Comparison of ENCODE assay signal across 7 cellular contexts in the genomic region with DNA sequence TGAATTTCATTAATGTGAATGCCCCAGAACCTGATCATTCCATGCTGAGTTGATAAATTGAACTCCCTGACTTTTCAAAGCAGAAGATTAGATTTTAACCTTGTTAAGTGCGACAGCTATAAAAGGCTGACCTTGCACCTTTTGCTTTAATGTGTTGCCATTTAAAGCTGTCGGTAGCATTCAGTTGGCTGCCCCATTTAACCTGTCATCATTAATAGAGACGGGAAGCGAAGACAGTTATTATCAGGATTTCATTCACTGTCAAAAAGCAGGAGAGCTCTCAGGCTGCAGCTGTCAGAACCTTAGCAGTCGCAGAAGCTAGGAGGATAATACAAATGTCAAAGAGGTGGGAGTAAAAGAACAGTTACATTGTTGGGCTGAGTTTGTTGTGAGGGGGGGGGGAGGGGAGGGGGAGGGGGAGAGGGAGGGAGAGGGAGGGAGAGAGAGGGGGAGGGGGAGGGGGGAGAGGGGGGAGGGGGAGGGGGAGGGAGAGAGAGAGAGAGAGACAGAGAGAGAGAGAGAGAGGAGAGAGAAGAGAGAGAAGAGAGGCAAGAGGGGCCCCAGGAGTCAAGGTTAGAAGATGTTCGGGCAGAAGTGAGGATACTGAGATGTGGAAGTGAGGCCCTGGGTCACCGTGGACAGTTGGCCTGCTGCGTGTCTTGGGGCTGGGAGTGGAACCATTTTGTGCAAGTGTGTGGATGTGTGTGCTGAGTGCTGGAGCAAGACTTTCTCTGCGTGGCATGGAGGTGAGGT. TPM values are rescaled to one million over a fixed set of nuclear protein-coding genes. Genes with fewer than 3 reads are reported as not detected.
DNase-seq lines count a peak whose midpoint lies in the region; ATAC-seq, FAIRE-seq and TF ChIP-seq lines count a peak whose summit lies in the region.
"Not testable (repeated sequence)": the region's sequence is repeated elsewhere in the genome, so short reads cannot be mapped to it uniquely, and the experiment has no call there.

No MANE protein-coding gene starts in this region.

- not testable (repeated sequence) for H3K9me3 ChIP-seq in K562 (replicated peaks; ENCODE audit: control insufficient read depth, insufficient read depth, low read depth, low read length); left ventricle myocardium inferior (replicated peaks); neural cell (ENCODE audit: low read length)

- not testable (repeated sequence) for H2AFZ ChIP-seq in K562 (ENCODE audit: low read depth, low read length); neural cell (ENCODE audit: low read depth, low read length)

- in situ Hi-C loops in K562 (cut with MboI), result not testable (repeated sequence)

- not testable (repeated sequence) for TF ChIP-seq EP300 in K562 (IDR thresholded peaks at IDR 0.05; ENCODE audit: low read length)
- peak; percentile 99 for TF ChIP-seq EP300 in neural cell (conservative IDR thresholded peaks at IDR 0.05; ENCODE audit: poor library complexity, severe bottlenecking)

- H3K4me1 ChIP-seq in K562 (replicated peaks in 1 of 2; ENCODE audit: control insufficient read depth in 2 of 2, insufficient read depth in 2 of 2, low read length in 2 of 2); left ventricle myocardium inferior: not testable (repeated sequence)

- H3K27ac ChIP-seq in K562 (ENCODE audit: extremely low read depth, low read depth, low read length), result not testable (repeated sequence)
- H3K27ac ChIP-seq in left ventricle myocardium inferior (replicated peaks) (peak overlapping the region; percentile 54), neural cell (ENCODE audit: low read length) (peak overlapping the region; percentile 82)

- not testable (repeated sequence) for H3F3A ChIP-seq in neural cell (ENCODE audit: insufficient read depth, low read length, poor library complexity, severe bottlenecking)

- not testable (repeated sequence) for DNase-seq in GM12892 (ENCODE audit: insufficient read length); K562 (ENCODE audit: extremely low read depth in 1 of 4, low spot score in 3 of 4); Right ventricle myocardium inferior (ENCODE audit: missing footprints); left ventricle myocardium inferior
- peak; percentile 85 for DNase-seq in NCI-H2227 (lab: John Stamatoyannopoulos, UW; ENCODE audit: unreplicated experiment)
- peak; percentile 53 for DNase-seq in retina

- H3K79me2 ChIP-seq in K562 (ENCODE audit: control insufficient read depth, insufficient read depth, low read length); neural cell (replicated peaks; ENCODE audit: insufficient read depth, low read length): not testable (repeated sequence)

- H3K4me2 ChIP-seq in K562 (ENCODE audit: insufficient read depth, low read length); neural cell (ENCODE audit: low read length): not testable (repeated sequence)

- not testable (repeated sequence) for H3K9me2 ChIP-seq in neural cell (ENCODE audit: insufficient read depth, low read length)

- FAIRE-seq in GM12892 (lab: Jason Lieb, UNC), result peak; percentile 36
- not testable (repeated sequence) for FAIRE-seq in K562 (lab: Jason Lieb, UNC)

- WGBS in K562 (ENCODE audit: insufficient coverage, low coverage, missing lambda C conversion rate), result 72% methylated on average over 5 of the region's 9 CpGs

- intact Hi-C loops in K562 (cut with micrococcal nuclease); Right ventricle myocardium inferior (cut with DNase I); left ventricle myocardium inferior (cut with micrococcal nuclease): not testable (repeated sequence)

- H3K9ac ChIP-seq in K562 (ENCODE audit: insufficient read depth in 1 of 2, low read depth in 2 of 2, low read length in 2 of 2); neural cell (ENCODE audit: low read length): not testable (repeated sequence)

- POLR2A ChIA-PET in K562 (lab: Yijun Ruan, JAX), result not testable (repeated sequence)

- not testable (repeated sequence) for H3K4me3 ChIP-seq in K562; left ventricle myocardium inferior; neural cell (ENCODE audit: low read length)

- TF ChIP-seq RAD21 in K562 (CRISPR knock-in tag; conservative IDR thresholded peaks at IDR 0.05 in 1 of 2, IDR thresholded peaks at IDR 0.05 in 1 of 2); neural cell (conservative IDR thresholded peaks at IDR 0.05): not testable (repeated sequence)

- H3K9me1 ChIP-seq in K562 (ENCODE audit: control insufficient read depth, insufficient read depth, low read length), result not testable (repeated sequence)

- TF ChIP-seq CTCF in K562 (IDR thresholded peaks at IDR 0.05 in 2 of 3, conservative IDR thresholded peaks at IDR 0.05 in 1 of 3; ENCODE audit: insufficient read depth in 2 of 3, low read depth in 1 of 3, low read length in 3 of 3); left ventricle myocardium inferior (IDR thresholded peaks at IDR 0.05; ENCODE audit: borderline replicate concordance); neural cell (IDR thresholded peaks at IDR 0.05; ENCODE audit: poor library complexity, severe bottlenecking): not testable (repeated sequence)

- TF ChIP-seq POLR2A in GM12892 (IDR thresholded peaks at IDR 0.05; ENCODE audit: low read depth, low read length); K562 (conservative IDR thresholded peaks at IDR 0.05): not testable (repeated sequence)

- not testable (repeated sequence) for H3K36me3 ChIP-seq in K562 (ENCODE audit: control insufficient read depth, insufficient read depth, low read length); left ventricle myocardium inferior; neural cell (ENCODE audit: insufficient read depth, low read length)

- not testable (repeated sequence) for BruUV-seq in K562 (replicated peaks; lab: Mats Ljungman, UMichigan)

- ATAC-seq in K562, result not testable (repeated sequence)
- peak; percentile 69 for ATAC-seq in Right ventricle myocardium inferior

- not testable (repeated sequence) for H4K20me1 ChIP-seq in K562 (replicated peaks; ENCODE audit: control insufficient read depth, insufficient read depth, low read length); neural cell (ENCODE audit: insufficient read depth)

- not testable (repeated sequence) for H3K27me3 ChIP-seq in K562 (ENCODE audit: control insufficient read depth in 2 of 2, insufficient read depth in 2 of 2, low read length in 2 of 2); left ventricle myocardium inferior (ENCODE audit: low read depth); neural cell (ENCODE audit: insufficient read depth, low read depth, low read length)

- CTCF ChIA-PET in K562 (lab: Yijun Ruan, JAX; ENCODE audit: low intra/inter-chr PET ratio), result not testable (repeated sequence)

TF ChIP-seq in K562, 482 proteins besides CTCF, POLR2A, EP300 and RAD21:
- TF ChIP-seq C11orf30 (IDR thresholded peaks at IDR 0.05; ENCODE audit: low read depth) (peak; percentile 57), MAFK (IDR thresholded peaks at IDR 0.05; ENCODE audit: low read length) (peak; percentile 61), KDM1A (IDR thresholded peaks at IDR 0.05) (peak in 1 of 2 experiments; percentile 84; a peak in 2 of 4 replicates), MAFF (IDR thresholded peaks at IDR 0.05; ENCODE audit: low read length) (peak; percentile 52), ZNF316 (IDR thresholded peaks at IDR 0.05) (peak; percentile 81), MAFG (tag; conservative IDR thresholded peaks at IDR 0.05) (peak; percentile 33; the same call in 1 of the 2 replicates)

TF ChIP-seq in neural cell, 6 proteins besides CTCF, POLR2A, EP300 and RAD21 (continues in another document):
- peak; percentile 93 for TF ChIP-seq POLR2AphosphoS5 (IDR thresholded peaks at IDR 0.05)

RNA-seq across cellular contexts. Expression of a gene that starts 25.6 kb away (rescaled TPM):
- 10.5 TPM for polyA plus RNA-seq in GM12892 (2012; ENCODE audit: missing spikeins)
- total RNA-seq in K562 (2011; cell fraction: chromatin; rRNA removed; ENCODE audit: low replicate concordance), result 64.2 and 84.6 TPM in 2 replicates
- total RNA-seq in K562 (2011; cell fraction: nucleolus; rRNA removed), result 34.0 and 34.7 TPM in 2 replicates
- total RNA-seq in K562 (2011; cell fraction: nucleoplasm; rRNA removed), result 55.1 and 61.2 TPM in 2 replicates
- total RNA-seq in K562 (2014; rRNA removed), result 11.4 and 12.4 TPM in 2 replicates
- total RNA-seq in K562 (2014; rRNA removed; fragmentation: Illumina TruSeq; extraction: Trizol), result 19.7 and 21.3 TPM in 2 replicates
- total RNA-seq in K562 (2015; rRNA removed; fragmentation: Illumina TruSeq; extraction: Trizol), result 17.8 and 19.7 TPM in 2 replicates
- total RNA-seq in K562 (2021), result 24.4 and 24.8 TPM in 2 replicates
- 17.5 and 30.8 TPM in 2 replicates for polyA plus RNA-seq in K562 (2011; rRNA removed)
- 18.8 and 22.4 TPM in 2 replicates for polyA plus RNA-seq in K562 (2011; cell fraction: cytosol; rRNA removed)
- 25.9 and 29.1 TPM in 2 replicates for polyA plus RNA-seq in K562 (2011; cell fraction: nucleus; rRNA removed)
- polyA plus RNA-seq in K562 (2012), result 9.8 and 16.1 TPM in 2 replicates
- 24.8 and 25.7 TPM in 2 replicates for polyA plus RNA-seq in K562 (2014; fragmentation: Illumina TruSeq; extraction: Trizol)
- polyA plus RNA-seq in K562 (2014; fragmentation: Nextera tagmentation; extraction: Ambion mirVana), result 1 to 10 TPM; 5.0 to 5.4 TPM
- 24.1 and 28.6 TPM in 2 replicates for polyA plus RNA-seq in K562 (2014; rRNA removed)
- 33.8 and 39.2 TPM in 2 replicates for polyA minus RNA-seq in K562 (2011; rRNA and poly(A)+ RNA removed)
- polyA minus RNA-seq in K562 (2011; cell fraction: cytosol; rRNA and poly(A)+ RNA removed), result 9.5 and 14.7 TPM in 2 replicates
- polyA minus RNA-seq in K562 (2011; cell fraction: nucleus; rRNA and poly(A)+ RNA removed), result 32.0 and 32.6 TPM in 2 replicates
- 8.8 TPM for total RNA-seq in Right ventricle myocardium inferior
- 9.0 TPM for total RNA-seq in left ventricle myocardium inferior
- polyA plus RNA-seq in neural cell, result 26.4 and 26.7 TPM in 2 replicates
- polyA minus RNA-seq in neural cell, result 35.1 and 38.4 TPM in 2 replicates
